In the genomic region with DNA sequence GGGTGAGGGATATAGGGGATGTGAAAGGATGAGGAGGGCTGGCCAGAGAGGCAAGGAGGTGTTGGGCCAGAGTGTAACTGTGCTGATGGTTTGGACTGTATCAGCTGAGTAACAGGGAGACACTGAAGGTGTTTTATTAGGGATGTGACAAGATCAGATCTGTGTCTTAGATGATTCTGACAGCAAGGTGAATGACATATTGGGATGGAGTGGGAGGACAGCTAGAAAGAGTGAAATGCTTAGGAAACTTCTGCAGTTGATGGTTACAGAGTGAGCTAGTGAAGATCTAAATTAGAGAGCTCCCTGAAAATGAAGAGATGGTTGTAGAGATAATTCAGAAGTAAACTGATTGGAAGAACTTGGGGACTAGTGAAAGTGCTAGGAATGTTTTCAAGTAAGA, we compare ENCODE assay signal across 36 cellular contexts.
"Had no signal": no experiment of that assay in that cellular context is flagged by ENCODE, and none has a peak within 500 bp of the region (broad histone marks: within the 10 kb centered on the region; RNA-seq: fewer than 3 reads in every experiment).

No MANE protein-coding gene starts in this region.

- H3K9me3 Mint-ChIP-seq: activated CD4-positive, alpha-beta memory T cell treated with anti-CD3 and anti-CD28 coated beads for 36 hours; activated CD8-positive, alpha-beta T cell treated with anti-CD3 and anti-CD28 coated beads for 36 hours; activated naive CD4-positive, alpha-beta T cell treated with anti-CD3 and anti-CD28 coated beads, Interleukin-2, amount 10 ng/mL, durations not matched to agents 7 days and 5 days; activated naive CD4-positive, alpha-beta T cell treated with anti-CD3 and anti-CD28 coated beads, Interleukin-2, amount 50 U/mL, for 24 hours; activated naive CD8-positive, alpha-beta T cell treated with anti-CD3 and anti-CD28 coated beads, Interleukin-2, amount 10 ng/mL, durations not matched to agents 7 days and 5 days; activated naive CD8-positive, alpha-beta T cell treated with anti-CD3 and anti-CD28 coated beads, Interleukin-2, amount 50 U/mL, for 24 hours; activated T-cell treated with anti-CD3 and anti-CD28 coated beads, Interleukin-2, amount 50 U/mL, for 4 hours; activated T-cell treated with anti-CD3 and anti-CD28 coated beads, Interleukin-2, amount 50 U/mL, for 72 hours; activated T-helper 1 cell treated with anti-CD3 and anti-CD28 coated beads, Interleukin-12 subunit alpha, Interleukin-12 subunit beta, Interleukin-2, Interleukin-4 antibody, amounts not matched to agents 30 ng/mL and 10 ng/mL and 1 ng/mL, durations not matched to agents 14 hours and 24 hours and 36 hours; activated T-helper 17 cell treated with anti-CD3 and anti-CD28 coated beads, Interleukin-2, amount 50 U/mL, for 72 hours; brain; T-helper 1 cell treated with Interleukin-12 subunit alpha and Interleukin-12 subunit beta and Interleukin-4 antibody, amounts not matched to agents 30 μg/mL and 1 μg/mL, for 36 hours; T-helper 2 cell treated with Interferon-gamma antibody and Interleukin-4, amounts not matched to agents 5 μg/mL and 100 μg/mL, for 36 hours; WTC11 had no signal

- H3K27me3 ChIP-seq: ascending aorta had no signal

- H3K36me3 Mint-ChIP-seq: activated CD4-positive, alpha-beta memory T cell treated with anti-CD3 and anti-CD28 coated beads for 36 hours; activated naive CD4-positive, alpha-beta T cell treated with anti-CD3 and anti-CD28 coated beads, Interleukin-2, amount 10 ng/mL, durations not matched to agents 7 days and 5 days; activated naive CD4-positive, alpha-beta T cell treated with anti-CD3 and anti-CD28 coated beads, Interleukin-2, amount 50 U/mL, for 24 hours; activated naive CD8-positive, alpha-beta T cell; activated naive CD8-positive, alpha-beta T cell treated with anti-CD3 and anti-CD28 coated beads, Interleukin-2, amount 10 ng/mL, durations not matched to agents 7 days and 5 days; brain; WTC11 had no signal

- H3K4me1 Mint-ChIP-seq: activated naive CD4-positive, alpha-beta T cell treated with anti-CD3 and anti-CD28 coated beads, Interleukin-2, amount 10 ng/mL, durations not matched to agents 7 days and 5 days; activated naive CD4-positive, alpha-beta T cell treated with anti-CD3 and anti-CD28 coated beads, Interleukin-2, amount 50 U/mL, for 24 hours; activated naive CD8-positive, alpha-beta T cell treated with anti-CD3 and anti-CD28 coated beads, Interleukin-2, amount 10 ng/mL, durations not matched to agents 7 days and 5 days; activated naive CD8-positive, alpha-beta T cell treated with anti-CD3 and anti-CD28 coated beads, Interleukin-2, amount 50 U/mL, for 24 hours; activated T-helper 17 cell treated with anti-CD3 and anti-CD28 coated beads, Interleukin-2, amount 50 U/mL, for 72 hours; brain; WTC11 had no signal

- H3K27ac ChIP-seq: ascending aorta, WERI-Rb-1 had no signal

- H3K36me3 ChIP-seq: ascending aorta, WERI-Rb-1 had no signal

- H3K4me3 Mint-ChIP-seq: activated CD4-positive, alpha-beta memory T cell treated with anti-CD3 and anti-CD28 coated beads for 36 hours; activated CD4-positive, alpha-beta T cell treated with anti-CD3 and anti-CD28 coated beads for 36 hours; activated CD8-positive, alpha-beta T cell treated with anti-CD3 and anti-CD28 coated beads for 36 hours; activated naive CD4-positive, alpha-beta T cell treated with anti-CD3 and anti-CD28 coated beads, Interleukin-2, amount 10 ng/mL, durations not matched to agents 7 days and 5 days; activated naive CD4-positive, alpha-beta T cell treated with anti-CD3 and anti-CD28 coated beads, Interleukin-2, amount 50 U/mL, for 24 hours; activated naive CD8-positive, alpha-beta T cell; activated naive CD8-positive, alpha-beta T cell treated with anti-CD3 and anti-CD28 coated beads, Interleukin-2, amount 10 ng/mL, durations not matched to agents 7 days and 5 days; activated naive CD8-positive, alpha-beta T cell treated with anti-CD3 and anti-CD28 coated beads, Interleukin-2, amount 50 U/mL, for 24 hours; activated T-cell treated with anti-CD3 and anti-CD28 coated beads, Interleukin-2, amount 50 U/mL, for 4 hours; activated T-cell treated with anti-CD3 and anti-CD28 coated beads, Interleukin-2, amount 50 U/mL, for 72 hours; activated T-helper 1 cell treated with anti-CD3 and anti-CD28 coated beads, Interleukin-12 subunit alpha, Interleukin-12 subunit beta, Interleukin-2, Interleukin-4 antibody, amounts not matched to agents 30 ng/mL and 10 ng/mL and 1 ng/mL, durations not matched to agents 14 hours and 24 hours and 36 hours; activated T-helper 17 cell treated with anti-CD3 and anti-CD28 coated beads, Interleukin-2, amount 50 U/mL, for 72 hours; brain; T-helper 1 cell treated with Interleukin-12 subunit alpha and Interleukin-12 subunit beta and Interleukin-4 antibody, amounts not matched to agents 30 μg/mL and 1 μg/mL, for 36 hours; T-helper 2 cell treated with Interferon-gamma antibody and Interleukin-4, amounts not matched to agents 5 μg/mL and 100 μg/mL, for 36 hours; WTC11 had no signal

- H3K9me3 ChIP-seq: ascending aorta had no signal

- DNase-seq: activated CD4-positive, alpha-beta memory T cell treated with anti-CD3 and anti-CD28 coated beads for 36 hours; activated CD4-positive, alpha-beta T cell treated with anti-CD3 and anti-CD28 coated beads for 1 hour; activated CD4-positive, alpha-beta T cell treated with anti-CD3 and anti-CD28 coated beads for 36 hours; activated CD4-positive, alpha-beta T cell treated with anti-CD3 and anti-CD28 coated beads for 48 hours; activated CD4-positive, alpha-beta T cell treated with anti-CD3 and anti-CD28 coated beads, Interleukin-2, amount 50 U/mL, for 1 hour; activated CD4-positive, alpha-beta T cell treated with anti-CD3 and anti-CD28 coated beads, Interleukin-2, amount 50 U/mL, for 4 hours; activated CD4-positive, CD25-positive, alpha-beta regulatory T cell; activated CD8-positive, alpha-beta memory T cell treated with anti-CD3 and anti-CD28 coated beads, Interleukin-2, amount 50 U/mL, for 4 hours; activated CD8-positive, alpha-beta T cell treated with anti-CD3 and anti-CD28 coated beads for 36 hours; activated effector memory CD4-positive, alpha-beta T cell treated with anti-CD3 and anti-CD28 coated beads, Interleukin-2, amount 50 U/mL, for 16 hours; activated gamma-delta T cell treated with Interleukin-2 at 50 U/mL for 16 hours; activated naive CD4-positive, alpha-beta T cell; activated naive CD4-positive, alpha-beta T cell treated with anti-CD3 and anti-CD28 coated beads, Interleukin-2, amount 10 ng/mL, durations not matched to agents 7 days and 5 days; activated naive CD8-positive, alpha-beta T cell treated with anti-CD3 and anti-CD28 coated beads, Interleukin-2, amount 10 ng/mL, durations not matched to agents 7 days and 5 days; activated naive CD8-positive, alpha-beta T cell treated with anti-CD3 and anti-CD28 coated beads, Interleukin-2, amount 50 U/mL, for 24 hours; activated T-cell treated with anti-CD3 and anti-CD28 coated beads for 4 hours; activated T-cell treated with anti-CD3 and anti-CD28 coated beads, Interleukin-2, amount 50 U/mL, for 1 hour; activated T-cell treated with anti-CD3 and anti-CD28 coated beads, Interleukin-2, amount 50 U/mL, for 4 hours; activated T-cell treated with anti-CD3 and anti-CD28 coated beads, Interleukin-2, amount 50 U/mL, for 72 hours; amygdala; anterior cingulate cortex; central memory CD4-positive, alpha-beta T cell; cerebellar nuclear complex; T-helper 1 cell; T-helper 2 cell; T-helper 9 cell; WERI-Rb-1 had no signal

- H3K27me3 Mint-ChIP-seq: activated CD4-positive, alpha-beta memory T cell treated with anti-CD3 and anti-CD28 coated beads for 36 hours; activated CD4-positive, alpha-beta T cell treated with anti-CD3 and anti-CD28 coated beads for 36 hours; activated CD8-positive, alpha-beta T cell treated with anti-CD3 and anti-CD28 coated beads for 36 hours; activated naive CD4-positive, alpha-beta T cell treated with anti-CD3 and anti-CD28 coated beads, Interleukin-2, amount 10 ng/mL, durations not matched to agents 7 days and 5 days; activated naive CD4-positive, alpha-beta T cell treated with anti-CD3 and anti-CD28 coated beads, Interleukin-2, amount 50 U/mL, for 24 hours; activated naive CD8-positive, alpha-beta T cell; activated naive CD8-positive, alpha-beta T cell treated with anti-CD3 and anti-CD28 coated beads, Interleukin-2, amount 10 ng/mL, durations not matched to agents 7 days and 5 days; activated naive CD8-positive, alpha-beta T cell treated with anti-CD3 and anti-CD28 coated beads, Interleukin-2, amount 50 U/mL, for 24 hours; activated T-helper 17 cell treated with anti-CD3 and anti-CD28 coated beads, Interleukin-2, amount 50 U/mL, for 72 hours; brain had no signal

- H3K4me3 ChIP-seq: ascending aorta had no signal

- H3K27ac Mint-ChIP-seq: activated CD4-positive, alpha-beta memory T cell treated with anti-CD3 and anti-CD28 coated beads for 36 hours; activated CD4-positive, alpha-beta T cell treated with anti-CD3 and anti-CD28 coated beads for 36 hours; activated CD8-positive, alpha-beta T cell treated with anti-CD3 and anti-CD28 coated beads for 36 hours; activated naive CD4-positive, alpha-beta T cell treated with anti-CD3 and anti-CD28 coated beads, Interleukin-2, amount 10 ng/mL, durations not matched to agents 7 days and 5 days; activated naive CD4-positive, alpha-beta T cell treated with anti-CD3 and anti-CD28 coated beads, Interleukin-2, amount 50 U/mL, for 24 hours; activated naive CD8-positive, alpha-beta T cell; activated naive CD8-positive, alpha-beta T cell treated with anti-CD3 and anti-CD28 coated beads, Interleukin-2, amount 10 ng/mL, durations not matched to agents 7 days and 5 days; activated naive CD8-positive, alpha-beta T cell treated with anti-CD3 and anti-CD28 coated beads, Interleukin-2, amount 50 U/mL, for 24 hours; activated T-cell treated with anti-CD3 and anti-CD28 coated beads, Interleukin-2, amount 50 U/mL, for 72 hours; activated T-helper 1 cell treated with anti-CD3 and anti-CD28 coated beads, Interleukin-12 subunit alpha, Interleukin-12 subunit beta, Interleukin-2, Interleukin-4 antibody, amounts not matched to agents 30 ng/mL and 10 ng/mL and 1 ng/mL, durations not matched to agents 14 hours and 24 hours and 36 hours; activated T-helper 17 cell treated with anti-CD3 and anti-CD28 coated beads, Interleukin-2, amount 50 U/mL, for 72 hours; brain; T-helper 1 cell treated with Interleukin-12 subunit alpha and Interleukin-12 subunit beta and Interleukin-4 antibody, amounts not matched to agents 30 μg/mL and 1 μg/mL, for 36 hours; T-helper 2 cell treated with Interferon-gamma antibody and Interleukin-4, amounts not matched to agents 5 μg/mL and 100 μg/mL, for 36 hours; WTC11 had no signal

- H3K4me1 ChIP-seq: ascending aorta had no signal
